Comparison of ENCODE assay signal across 20 cellular contexts in genomic region chr12:77239617-77240016, GRCh38.
"Had no signal": no experiment of that assay in that cellular context is flagged by ENCODE, and none has a peak within 500 bp of the region (broad histone marks: within the 10 kb centered on the region; RNA-seq: fewer than 3 reads in every experiment).

No MANE protein-coding gene starts in this region.

- H3K36me3 Mint-ChIP-seq: memory B cell, mesothelial cell of epicardium, natural killer cell had no signal

- H3K27ac ChIP-seq: gastrocnemius medialis, heart right ventricle, uterus had no signal

- ATAC-seq: effector memory CD8-positive, alpha-beta T cell; gastrocnemius medialis; heart right ventricle; left lobe of liver; natural killer cell; right cardiac atrium had no signal

- H3K4me1 Mint-ChIP-seq: memory B cell, mesothelial cell of epicardium, natural killer cell had no signal

- H3K27ac Mint-ChIP-seq: dendritic cell treated with granulocyte-macrophage colony-stimulating factor and Interleukin-4, amounts not matched to agents 40 ng/mL and 50 ng/mL, for 4 days; effector memory CD8-positive, alpha-beta T cell; memory B cell; mesothelial cell of epicardium; natural killer cell; progenitor cell of endocrine pancreas had no signal

- H3K36me3 ChIP-seq: gastrocnemius medialis, heart right ventricle, ovary, upper lobe of left lung, uterus had no signal

- FAIRE-seq: islet of Langerhans, small intestine had no signal

- DNase-seq: effector memory CD8-positive, alpha-beta T cell; gastrocnemius medialis; heart right ventricle; hypothalamus; natural killer cell; nucleus accumbens; ovary; right cardiac atrium; small intestine; stimulated activated CD4-positive, alpha-beta T cell treated with anti-CD3 and anti-CD28 coated beads, Interleukin-2, amount 100 ng/mL, for 48 hours; stimulated activated naive CD4-positive, alpha-beta T cell treated with Interleukin-2 at 50 U/mL for 16 hours; upper lobe of left lung; uterus had no signal

- H3K27me3 Mint-ChIP-seq: dendritic cell treated with granulocyte-macrophage colony-stimulating factor and Interleukin-4, amounts not matched to agents 40 ng/mL and 50 ng/mL, for 4 days; effector memory CD8-positive, alpha-beta T cell; memory B cell; progenitor cell of endocrine pancreas had no signal

- H3K27me3 ChIP-seq: gastrocnemius medialis, ovary, upper lobe of left lung, uterus had no signal

- H3K4me3 ChIP-seq: gastrocnemius medialis, heart right ventricle, ovary, upper lobe of left lung, uterus had no signal

- H3K9me3 Mint-ChIP-seq: dendritic cell treated with granulocyte-macrophage colony-stimulating factor and Interleukin-4, amounts not matched to agents 40 ng/mL and 50 ng/mL, for 4 days; memory B cell; mesothelial cell of epicardium; neural crest cell had no signal

- H3K4me1 ChIP-seq: gastrocnemius medialis, uterus had no signal

- H3K4me3 Mint-ChIP-seq: dendritic cell treated with granulocyte-macrophage colony-stimulating factor and Interleukin-4, amounts not matched to agents 40 ng/mL and 50 ng/mL, for 4 days; effector memory CD8-positive, alpha-beta T cell; memory B cell; mesothelial cell of epicardium; natural killer cell; neural crest cell had no signal

- H3K9me3 ChIP-seq: gastrocnemius medialis, heart right ventricle, ovary, upper lobe of left lung, uterus had no signal
